In the genomic region with DNA sequence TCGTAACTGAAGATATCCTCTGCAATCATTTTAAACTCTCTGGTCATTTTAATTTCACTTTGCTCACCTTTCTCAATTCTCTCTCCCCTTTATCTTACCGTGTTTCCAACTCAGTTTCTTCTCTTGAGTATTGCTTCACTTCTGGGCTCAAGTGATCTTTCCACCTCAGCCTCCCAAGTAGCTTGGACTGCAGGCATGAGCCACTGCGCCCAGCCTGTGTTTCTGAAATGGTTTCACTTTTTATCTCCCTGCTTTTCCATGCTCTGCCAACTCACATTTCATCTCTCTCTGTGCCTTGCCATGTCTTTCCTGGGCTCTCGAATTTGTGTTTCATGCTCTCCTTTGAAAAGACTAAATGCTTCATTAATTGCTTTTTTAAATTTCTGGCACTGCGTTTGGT, we compare ENCODE assay signal across 9 cellular contexts. TPM values are rescaled to one million over a fixed set of nuclear protein-coding genes. Genes with fewer than 3 reads are reported as not detected.
DNase-seq lines count a peak whose midpoint lies in the region; ATAC-seq, FAIRE-seq and TF ChIP-seq lines count a peak whose summit lies in the region.
"Had no signal": no experiment of that assay in that cellular context is flagged by ENCODE, and none has a peak within 500 bp of the region (broad histone marks: within the 10 kb centered on the region; RNA-seq: fewer than 3 reads in every experiment).

No MANE protein-coding gene starts in this region.

- H3K79me2 ChIP-seq in ACC112 (ENCODE audit: control insufficient read depth, insufficient read depth, low read length, unreplicated experiment), result no peaks in the 10 kb centered on the region

- H3K36me3 ChIP-seq in ACC112 (ENCODE audit: insufficient read depth, low read length) (no peaks in the 10 kb centered on the region), mucosa of rectum (ENCODE audit: control insufficient read depth in 2 of 2, insufficient read depth in 2 of 2, low read length in 2 of 2) (no peaks in the 10 kb centered on the region)

- H3K27me3 ChIP-seq in ACC112 (ENCODE audit: insufficient read depth, low read length) (no peaks in the 10 kb centered on the region), mucosa of rectum (ENCODE audit: control insufficient read depth in 2 of 2, insufficient read depth in 2 of 2, low read length in 2 of 2) (no peaks in the 10 kb centered on the region)

- H3K4me3 ChIP-seq in ACC112 (ENCODE audit: low read depth, low read length) (peak overlapping the region; percentile 58; the same call in 1 of the 2 replicates), mucosa of rectum (ENCODE audit: low read length in 2 of 2) (peak overlapping the region; percentile 14 to 18)

- H2AFZ ChIP-seq in ACC112 (ENCODE audit: low read length, unreplicated experiment), result peak overlapping the region; percentile 62

- H3K4me3 Mint-ChIP-seq in activated naive CD8-positive, alpha-beta T cell, result peak overlapping the region; percentile 21
- H3K4me3 Mint-ChIP-seq in activated CD4-positive, alpha-beta T cell treated with anti-CD3 and anti-CD28 coated beads for 36 hours, result no peak overlapping the region

- H3K27ac Mint-ChIP-seq in activated naive CD8-positive, alpha-beta T cell, result no peak overlapping the region
- no peak overlapping the region for H3K27ac Mint-ChIP-seq in activated CD4-positive, alpha-beta T cell treated with anti-CD3 and anti-CD28 coated beads for 36 hours

- CTCF ChIA-PET in activated CD4-positive, alpha-beta T cell treated with anti-CD3 and anti-CD28 coated beads for 36 hours (lab: Charles Lee), result no interaction called here

- DNase-seq in GM12891 (ENCODE audit: insufficient read length, low spot score) (no peak), NCI-H526 treated with DMSO at 0.1 percent for 48 hours (lab: John Stamatoyannopoulos, UW) (no peak), SHP77 treated with DMSO at 0.1 percent for 48 hours (lab: John Stamatoyannopoulos, UW) (no peak)
- no peak for DNase-seq in activated CD4-positive, alpha-beta T cell treated with anti-CD3 and anti-CD28 coated beads for 36 hours
- DNase-seq: NCI-H2029 had no signal

- H3K4me1 ChIP-seq in ACC112 (ENCODE audit: control insufficient read depth, insufficient read depth, low read length, unreplicated experiment) (peaks cover 21% of the 10 kb centered on the region), mucosa of rectum (ENCODE audit: control insufficient read depth in 2 of 2, insufficient read depth in 2 of 2, low read length in 2 of 2) (peaks cover 23 to 27% of the 10 kb centered on the region in 2 donors)

- peaks cover 28% of the 10 kb centered on the region for H3K4me1 Mint-ChIP-seq in activated naive CD8-positive, alpha-beta T cell (ENCODE audit: low read depth)
- H3K4me1 Mint-ChIP-seq in activated CD4-positive, alpha-beta T cell treated with anti-CD3 and anti-CD28 coated beads for 36 hours, result peaks cover 17% of the 10 kb centered on the region

- H3K9me3 Mint-ChIP-seq in activated naive CD8-positive, alpha-beta T cell (ENCODE audit: low read depth), result no peaks in the 10 kb centered on the region
- no peaks in the 10 kb centered on the region for H3K9me3 Mint-ChIP-seq in activated CD4-positive, alpha-beta T cell treated with anti-CD3 and anti-CD28 coated beads for 36 hours (ENCODE audit: low read depth)

- H3K27me3 Mint-ChIP-seq in activated naive CD8-positive, alpha-beta T cell, result no peaks in the 10 kb centered on the region
- peaks cover 8% of the 10 kb centered on the region for H3K27me3 Mint-ChIP-seq in activated CD4-positive, alpha-beta T cell treated with anti-CD3 and anti-CD28 coated beads for 36 hours

- H3K9me3 ChIP-seq in mucosa of rectum (ENCODE audit: control insufficient read depth in 2 of 2, low read length in 2 of 2), result no peaks in the 10 kb centered on the region

- no peak for TF ChIP-seq POLR2A in GM12891 (IDR thresholded peaks at IDR 0.05; ENCODE audit: low read depth, low read length)

- no peak overlapping the region for H3K27ac ChIP-seq in ACC112 (ENCODE audit: low read depth, low read length)
- peak overlapping the region; percentile 45 to 49 for H3K27ac ChIP-seq in mucosa of rectum (ENCODE audit: low read depth in 2 of 2, low read length in 2 of 2)

- no peak for ATAC-seq in GM19397 (IDR thresholded peaks at IDR 0.05; ENCODE audit: unreplicated experiment)
- no peak for ATAC-seq in activated CD4-positive, alpha-beta T cell treated with anti-CD3 and anti-CD28 coated beads for 36 hours

- intact Hi-C loops in activated CD4-positive, alpha-beta T cell treated with anti-CD3 and anti-CD28 coated beads for 36 hours (cut with DNase I, micrococcal nuclease), result no loop called here

- no peaks in the 10 kb centered on the region for H3K36me3 Mint-ChIP-seq in activated naive CD8-positive, alpha-beta T cell
- no peaks in the 10 kb centered on the region for H3K36me3 Mint-ChIP-seq in activated CD4-positive, alpha-beta T cell treated with anti-CD3 and anti-CD28 coated beads for 36 hours (ENCODE audit: low read depth)

- POLR2A ChIA-PET in activated CD4-positive, alpha-beta T cell treated with anti-CD3 and anti-CD28 coated beads for 36 hours (lab: Charles Lee), result no interaction called here

- FAIRE-seq in GM12891 (lab: Jason Lieb, UNC), result peak; percentile 63

- H3K9ac ChIP-seq in mucosa of rectum (ENCODE audit: low read depth in 1 of 2, low read length in 2 of 2), result no peak overlapping the region

TF ChIP-seq in GM12891, 5 proteins besides CTCF, POLR2A, EP300 and RAD21:
- no peak for TF ChIP-seq POLR2AphosphoS5 (IDR thresholded peaks at IDR 0.05; ENCODE audit: low read depth, low read length)
- no peak for TF ChIP-seq SPI1 (IDR thresholded peaks at IDR 0.05; ENCODE audit: low read depth, low read length)
- TF ChIP-seq TAF1 (IDR thresholded peaks at IDR 0.05; ENCODE audit: low read depth, low read length), result no peak
- no peak for TF ChIP-seq POU2F2 (IDR thresholded peaks at IDR 0.05; ENCODE audit: low read depth, low read length)
- TF ChIP-seq PAX5 (IDR thresholded peaks at IDR 0.05; ENCODE audit: insufficient read depth, low read length, severe bottlenecking), result no peak

RNA-seq across cellular contexts. Expression of a gene that starts 30.5 kb away (rescaled TPM):
- 22.4 TPM for polyA plus RNA-seq in GM12891 (2012; ENCODE audit: low read depth, missing spikeins)
- 10 to 100 TPM; 25.8 to 32.5 TPM for total RNA-seq in activated CD4-positive, alpha-beta T cell treated with anti-CD3 and anti-CD28 coated beads for 36 hours
